In genomic region chr19:15315101-15315500, GRCh38 we compare ENCODE assay signal across 15 cellular contexts. TPM values are rescaled to one million over a fixed set of nuclear protein-coding genes. Genes with fewer than 3 reads are reported as not detected.
DNase-seq lines count a peak whose midpoint lies in the region; ATAC-seq, FAIRE-seq and TF ChIP-seq lines count a peak whose summit lies in the region.
"Had no signal": no experiment of that assay in that cellular context is flagged by ENCODE, and none has a peak within 500 bp of the region (broad histone marks: within the 10 kb centered on the region; RNA-seq: fewer than 3 reads in every experiment).

No MANE protein-coding gene starts in this region.

- CTCF ChIA-PET in HepG2 (lab: Yijun Ruan, JAX; ENCODE audit: low intra/inter-chr PET ratio, low total read pairs) (no interaction called here), RWPE1 (lab: Yijun Ruan, JAX) (no interaction called here), HEK293T (lab: Yijun Ruan, JAX) (no interaction called here), Calu3 (lab: Charles Lee) (interaction anchor here (0.6 kb wide), 1 partner anchor 364 kb away, joined by 3 read pairs; no protein-coding TSS in a partner anchor)

- peak overlapping the region; percentile 61 for H3K27ac Mint-ChIP-seq in type B pancreatic cell
- no peak overlapping the region for H3K27ac Mint-ChIP-seq in Calu3 (ENCODE audit: unreplicated experiment)

- H3K4me1 ChIP-seq in HepG2 (ENCODE audit: insufficient read depth, low read length) (peaks cover 84% of the 10 kb centered on the region), right lobe of liver (peaks cover 0 to 37% (median 11%) of the 10 kb centered on the region in 4 donors)

- peaks cover 94% of the 10 kb centered on the region for H3K79me2 ChIP-seq in HepG2 (ENCODE audit: insufficient read depth, low read length)

- FAIRE-seq in HepG2 (lab: Jason Lieb, UNC): no peak
- FAIRE-seq: GM18507 had no signal

- no TSS peak for BruUV-seq in HepG2 (replicated peaks; lab: Mats Ljungman, UMichigan)
- no TSS peak for BruUV-seq in Calu3 (replicated peaks; lab: Mats Ljungman, UMichigan)

- peaks cover 88% of the 10 kb centered on the region for H4K20me1 ChIP-seq in HepG2 (ENCODE audit: insufficient read depth, low read length)

- TF ChIP-seq EP300 in HepG2 (IDR thresholded peaks at IDR 0.05; ENCODE audit: low read depth in 2 of 2, low read length in 2 of 2) (no peak), HepG2 (CRISPR knock-in tag; IDR thresholded peaks at IDR 0.05; ENCODE audit: borderline replicate concordance) (no peak)

- intact Hi-C loops in HepG2 (cut with micrococcal nuclease; ENCODE audit: unreplicated experiment) (no loop called here), right lobe of liver (cut with DNase I) (no loop called here), Calu3 (cut with micrococcal nuclease; ENCODE audit: unreplicated experiment) (no loop called here)

- no peak overlapping the region for H3K9ac ChIP-seq in HepG2 (ENCODE audit: insufficient read depth, low read depth, low read length)

- H3K36me3 ChIP-seq in HepG2 (replicated peaks in 1 of 2; ENCODE audit: control insufficient read depth in 1 of 2, insufficient read depth in 2 of 2, low read length in 2 of 2) (peaks cover 5 to 10% of the 10 kb centered on the region in 2 experiments; a peak in 3 of 5 replicates), right lobe of liver (no peaks in the 10 kb centered on the region)
- H3K36me3 ChIP-seq: prostate gland had no signal

- H3K27me3 Mint-ChIP-seq in type B pancreatic cell (no peaks in the 10 kb centered on the region), Calu3 (ENCODE audit: unreplicated experiment) (no peaks in the 10 kb centered on the region)

- no peak overlapping the region for H3K27ac ChIP-seq in HepG2 (ENCODE audit: extremely low read length, insufficient read depth, low read length)
- H3K27ac ChIP-seq in right lobe of liver: no peak overlapping the region
- H3K27ac ChIP-seq in RWPE1: peak overlapping the region; percentile 63
- H3K27ac ChIP-seq: prostate gland, SJSA1 had no signal

- no peak for TF ChIP-seq CTCF in HepG2 (CRISPR knock-in tag; IDR thresholded peaks at IDR 0.05)
- TF ChIP-seq CTCF in right lobe of liver (IDR thresholded peaks at IDR 0.05): no peak
- TF ChIP-seq CTCF in RWPE1 (conservative IDR thresholded peaks at IDR 0.05; ENCODE audit: low read depth): no peak
- TF ChIP-seq CTCF in type B pancreatic cell (conservative IDR thresholded peaks at IDR 0.05): no peak
- TF ChIP-seq CTCF in Calu3 (IDR thresholded peaks at IDR 0.05; ENCODE audit: unreplicated experiment): no peak

- H3K36me3 Mint-ChIP-seq in type B pancreatic cell (peaks cover 7% of the 10 kb centered on the region), Calu3 (ENCODE audit: insufficient read depth, unreplicated experiment) (peaks cover 9% of the 10 kb centered on the region)

- H3K4me2 ChIP-seq in HepG2 (ENCODE audit: low read depth, low read length): no peak overlapping the region

- WGBS in HepG2 (ENCODE audit: low lambda C conversion rate): 93% methylated on average over 6 of the region's 6 CpGs
- 75% methylated on average over 6 of the region's 6 CpGs for WGBS in right lobe of liver (ENCODE audit: insufficient coverage, low coverage, low lambda C conversion rate, missing lambda C conversion rate)

- ATAC-seq in HepG2 (no peak), right lobe of liver (no peak), esophagus mucosa (peak; percentile 74)

- H3K4me3 ChIP-seq in HepG2 (replicated peaks in 1 of 3; ENCODE audit: insufficient read depth in 1 of 3, low read depth in 2 of 3, low read length in 3 of 3): no peak overlapping the region
- no peak overlapping the region for H3K4me3 ChIP-seq in right lobe of liver
- H3K4me3 ChIP-seq: prostate gland, SJSA1 had no signal

- H3K4me1 Mint-ChIP-seq in type B pancreatic cell (ENCODE audit: unreplicated experiment): peaks cover 47% of the 10 kb centered on the region
- peaks cover 28% of the 10 kb centered on the region for H3K4me1 Mint-ChIP-seq in Calu3 (ENCODE audit: low read depth, unreplicated experiment)

- H3K4me3 Mint-ChIP-seq in type B pancreatic cell (peak overlapping the region; percentile 14), Calu3 (ENCODE audit: low read depth, unreplicated experiment) (no peak overlapping the region)

- in situ Hi-C loops in HepG2 (cut with HindIII; ENCODE audit: extremely low pct_ligation_motif_present, low pct_unique_long_range_greater_than_20kb): no loop called here

- H3K27me3 ChIP-seq in HepG2 (ENCODE audit: control insufficient read depth in 1 of 2, insufficient read depth in 2 of 2, low read length in 2 of 2) (no peaks in the 10 kb centered on the region), right lobe of liver (no peaks in the 10 kb centered on the region)
- H3K27me3 ChIP-seq: SJSA1 had no signal

- no peak for DNase-seq in HepG2 (ENCODE audit: low spot score)
- DNase-seq in right lobe of liver: no peak
- peak; percentile 86 for DNase-seq in RWPE1 (ENCODE audit: low spot score)
- DNase-seq in type B pancreatic cell (ENCODE audit: extremely low spot score, unreplicated experiment): no peak
- DNase-seq in hepatic stellate cell (ENCODE audit: low spot score): no peak
- DNase-seq in HEK293T (ENCODE audit: extremely low spot score): no peak
- no peak for DNase-seq in Calu3
- DNase-seq: central memory CD4-positive, alpha-beta T cell; MV-4-11; NCI-H82; stimulated activated naive CD4-positive, alpha-beta T cell had no signal

- no peak for TF ChIP-seq POLR2A in HepG2 (IDR thresholded peaks at IDR 0.05; ENCODE audit: insufficient read depth in 1 of 2, low read depth in 2 of 2, low read length in 2 of 2)
- no peak for TF ChIP-seq POLR2A in right lobe of liver (IDR thresholded peaks at IDR 0.05)

- no peak for TF ChIP-seq RAD21 in HepG2 (CRISPR knock-in tag; IDR thresholded peaks at IDR 0.05)

- POLR2A ChIA-PET in HepG2 (lab: Yijun Ruan, JAX): interaction anchor here (1.0 kb wide), 1 partner anchor 13 kb away, joined by 4 read pairs; no protein-coding TSS in a partner anchor
- POLR2A ChIA-PET in RWPE1 (lab: Yijun Ruan, JAX; ENCODE audit: low non-redundant PET): no interaction called here
- POLR2A ChIA-PET in HEK293T (lab: Yijun Ruan, JAX): no interaction called here

- no peak overlapping the region for H2AFZ ChIP-seq in HepG2 (ENCODE audit: low read length)

- no peaks in the 10 kb centered on the region for H3K9me3 Mint-ChIP-seq in type B pancreatic cell
- H3K9me3 Mint-ChIP-seq in Calu3 (ENCODE audit: low read depth, unreplicated experiment): no peaks in the 10 kb centered on the region

- H3K9me3 ChIP-seq in HepG2 (ENCODE audit: low read length) (no peaks in the 10 kb centered on the region), right lobe of liver (no peaks in the 10 kb centered on the region)
- H3K9me3 ChIP-seq: prostate gland, SJSA1 had no signal

TF ChIP-seq in HepG2, 621 proteins besides CTCF, POLR2A, EP300 and RAD21 (continues in another document):
- TF ChIP-seq ELK4 (CRISPR knock-in tag; IDR thresholded peaks at IDR 0.05; ENCODE audit: borderline replicate concordance): no peak

TF ChIP-seq in HEK293T, 16 proteins besides CTCF, POLR2A, EP300 and RAD21:
- TF ChIP-seq BHLHE40 (IDR thresholded peaks at IDR 0.05; ENCODE audit: borderline replicate concordance): no peak

RNA-seq across cellular contexts. Expression of gene BRD4, which starts 17.2 kb away (rescaled TPM):
- total RNA-seq in HepG2 (2016; rRNA removed; fragmentation: Illumina TruSeq; extraction: Trizol) (11.4 TPM in 2 replicates), right lobe of liver (10 to 100 TPM; 20.0 to 52.6 (median 40.6) TPM), esophagus mucosa (55.1 TPM), type B pancreatic cell (ENCODE audit: low replicate concordance) (108 and 123 TPM in 2 replicates), Calu3 (2022) (92.2 and 93.9 TPM in 2 replicates)
- 9.3 and 10.8 TPM in 2 replicates for total RNA-seq in HepG2 (2016; cell fraction: cytosol; rRNA removed; fragmentation: Illumina TruSeq; extraction: Trizol; ENCODE audit: low read depth)
- total RNA-seq in HepG2 (2016; cell fraction: insoluble cytoplasmic fraction; rRNA removed; fragmentation: Illumina TruSeq; extraction: Trizol): 9.9 and 11.8 TPM in 2 replicates
- total RNA-seq in HepG2 (2016; cell fraction: membrane; rRNA removed; fragmentation: Illumina TruSeq; extraction: Trizol): 14.9 and 16.5 TPM in 2 replicates
- total RNA-seq in HepG2 (2016; cell fraction: nucleus; rRNA removed; fragmentation: Illumina TruSeq; extraction: Trizol): 16.3 and 19.3 TPM in 2 replicates
- 10.5 TPM in 2 replicates for polyA plus RNA-seq in HepG2 (2011; rRNA removed)
- polyA plus RNA-seq in HepG2 (2011; cell fraction: cytosol; rRNA removed): 5.5 and 5.9 TPM in 2 replicates
- polyA plus RNA-seq in HepG2 (2011; cell fraction: nucleus; rRNA removed): 33.7 and 40.9 TPM in 2 replicates
- 38.7 and 50.8 TPM in 2 replicates for polyA plus RNA-seq in HepG2 (2012)
- polyA plus RNA-seq in HepG2 (2016; cell fraction: cytosol; fragmentation: Illumina TruSeq; extraction: Trizol; ENCODE audit: low read depth): 3.9 and 4.0 TPM in 2 replicates
- 19.8 and 29.3 TPM in 2 replicates for polyA plus RNA-seq in HepG2 (2016; cell fraction: insoluble cytoplasmic fraction; fragmentation: Illumina TruSeq; extraction: Trizol; ENCODE audit: low read depth)
- polyA plus RNA-seq in HepG2 (2016; cell fraction: membrane; fragmentation: Illumina TruSeq; extraction: Trizol; ENCODE audit: low read depth): 14.9 and 16.3 TPM in 2 replicates
- polyA plus RNA-seq in HepG2 (2016; cell fraction: nucleus; fragmentation: Illumina TruSeq; extraction: Trizol; ENCODE audit: insufficient read depth, low read depth): 50.8 and 56.4 TPM in 2 replicates
- 42.7 and 54.2 TPM in 2 replicates for polyA minus RNA-seq in HepG2 (2011; rRNA and poly(A)+ RNA removed; ENCODE audit: low replicate concordance)
- 22.2 and 24.6 TPM in 2 replicates for polyA minus RNA-seq in HepG2 (2011; cell fraction: cytosol; rRNA and poly(A)+ RNA removed)
- 49.4 and 56.1 TPM in 2 replicates for polyA minus RNA-seq in HepG2 (2011; cell fraction: nucleus; rRNA and poly(A)+ RNA removed)
